Comparison of ENCODE assay signal across 1 cellular context in the genomic region with DNA sequence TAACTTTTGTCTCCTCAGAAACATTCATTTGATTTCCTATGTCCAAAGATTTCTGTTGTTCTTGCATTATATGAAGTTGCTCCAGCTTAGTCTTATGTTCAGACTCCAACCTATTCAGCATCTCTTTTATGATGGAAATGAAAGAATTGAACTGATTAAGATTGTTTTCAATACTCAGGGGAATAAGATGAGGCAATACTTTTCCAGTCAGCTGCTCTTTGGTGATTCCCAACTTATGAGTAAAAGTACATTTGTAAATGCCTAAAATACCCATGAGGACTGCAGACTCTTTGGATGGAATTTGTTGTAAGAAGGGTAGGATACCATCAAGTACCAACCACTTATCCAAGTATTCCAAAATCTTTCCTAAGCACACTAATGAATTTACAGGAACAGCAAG.
TF ChIP-seq lines count a peak whose summit lies in the region.

No MANE protein-coding gene starts in this region.

TF ChIP-seq in IMR-90, 13 proteins besides CTCF, POLR2A, EP300 and RAD21:
- TF ChIP-seq RCOR1 (IDR thresholded peaks at IDR 0.05; ENCODE audit: insufficient replicate concordance, low read length) (no peak), MXI1 (IDR thresholded peaks at IDR 0.05; ENCODE audit: borderline replicate concordance, low read depth, low read length) (no peak), MAZ (IDR thresholded peaks at IDR 0.05; ENCODE audit: borderline replicate concordance, low read depth, low read length) (no peak), CEBPB (IDR thresholded peaks at IDR 0.05; ENCODE audit: low read depth, low read length) (peak; percentile 39; the same call in 1 of the 2 replicates), FOS (IDR thresholded peaks at IDR 0.05; ENCODE audit: low read depth, low read length) (no peak), NFE2L2 (IDR thresholded peaks at IDR 0.05; ENCODE audit: low read depth, low read length) (no peak), BHLHE40 (IDR thresholded peaks at IDR 0.05; ENCODE audit: low read depth, low read length) (no peak)
- TF ChIP-seq, protein P1, sequence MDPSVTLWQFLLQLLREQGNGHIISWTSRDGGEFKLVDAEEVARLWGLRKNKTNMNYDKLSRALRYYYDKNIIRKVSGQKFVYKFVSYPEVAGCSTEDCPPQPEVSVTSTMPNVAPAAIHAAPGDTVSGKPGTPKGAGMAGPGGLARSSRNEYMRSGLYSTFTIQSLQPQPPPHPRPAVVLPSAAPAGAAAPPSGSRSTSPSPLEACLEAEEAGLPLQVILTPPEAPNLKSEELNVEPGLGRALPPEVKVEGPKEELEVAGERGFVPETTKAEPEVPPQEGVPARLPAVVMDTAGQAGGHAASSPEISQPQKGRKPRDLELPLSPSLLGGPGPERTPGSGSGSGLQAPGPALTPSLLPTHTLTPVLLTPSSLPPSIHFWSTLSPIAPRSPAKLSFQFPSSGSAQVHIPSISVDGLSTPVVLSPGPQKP (IDR thresholded peaks at IDR 0.05; ENCODE audit: borderline replicate concordance, low read depth, low read length) = no peak
